In genomic region chr1:1434131-1434811, GRCh38 we compare ENCODE assay signal across 1 cellular context.
TF ChIP-seq lines count a peak whose summit lies in the region.

No MANE protein-coding gene starts in this region.

TF ChIP-seq in WTC11, 78 proteins besides CTCF, POLR2A, EP300 and RAD21 (continued from another document):
- TF ChIP-seq ZNF532 (CRISPR knock-in tag; IDR thresholded peaks at IDR 0.05; ENCODE audit: borderline replicate concordance) (no peak), USF2 (CRISPR knock-in tag; IDR thresholded peaks at IDR 0.05) (no peak), NR2C2 (CRISPR knock-in tag; IDR thresholded peaks at IDR 0.05) (no peak), ZNF121 (CRISPR knock-in tag; IDR thresholded peaks at IDR 0.05) (no peak), JAZF1 (CRISPR knock-in tag; IDR thresholded peaks at IDR 0.05) (no peak), KAT7 (CRISPR knock-in tag; IDR thresholded peaks at IDR 0.05; ENCODE audit: borderline replicate concordance) (no peak), ZBTB21 (CRISPR knock-in tag; IDR thresholded peaks at IDR 0.05; ENCODE audit: borderline replicate concordance) (no peak), ELF4 (CRISPR knock-in tag; IDR thresholded peaks at IDR 0.05; ENCODE audit: low read depth) (no peak), ATF2 (CRISPR knock-in tag; IDR thresholded peaks at IDR 0.05; ENCODE audit: borderline replicate concordance, low read depth) (no peak), JUN (CRISPR knock-in tag; IDR thresholded peaks at IDR 0.05) (no peak), SP1 (CRISPR knock-in tag; conservative IDR thresholded peaks at IDR 0.05) (peak; percentile 32; the same call in 1 of the 2 replicates), E2F4 (CRISPR knock-in tag; IDR thresholded peaks at IDR 0.05; ENCODE audit: borderline replicate concordance, low read depth) (no peak), ZNF423 (CRISPR knock-in tag; IDR thresholded peaks at IDR 0.05) (peak; percentile 80), PREB (CRISPR knock-in tag; IDR thresholded peaks at IDR 0.05; ENCODE audit: borderline replicate concordance) (no peak), ZNF219 (CRISPR knock-in tag; IDR thresholded peaks at IDR 0.05; ENCODE audit: borderline replicate concordance) (no peak), FOXP1 (CRISPR knock-in tag; IDR thresholded peaks at IDR 0.05; ENCODE audit: borderline replicate concordance) (no peak), ZNF671 (CRISPR knock-in tag; IDR thresholded peaks at IDR 0.05) (no peak), ZNF317 (CRISPR knock-in tag; IDR thresholded peaks at IDR 0.05; ENCODE audit: borderline replicate concordance, low read depth) (no peak), PRDM15 (CRISPR knock-in tag; IDR thresholded peaks at IDR 0.05) (no peak), ETV6 (CRISPR knock-in tag; IDR thresholded peaks at IDR 0.05) (no peak; the same call in 1 of the 2 replicates), ARID4B (CRISPR knock-in tag; IDR thresholded peaks at IDR 0.05; ENCODE audit: borderline replicate concordance) (no peak), CBFB (CRISPR knock-in tag; IDR thresholded peaks at IDR 0.05; ENCODE audit: low read depth) (no peak), ZBTB43 (CRISPR knock-in tag; IDR thresholded peaks at IDR 0.05) (no peak), PRRX2 (CRISPR knock-in tag; IDR thresholded peaks at IDR 0.05) (no peak), CREM (CRISPR knock-in tag; IDR thresholded peaks at IDR 0.05) (0 out of 2 replicates have a peak, but pooled peaks have one; percentile 18), EMX1 (CRISPR knock-in tag; IDR thresholded peaks at IDR 0.05) (no peak), ERG (CRISPR knock-in tag; IDR thresholded peaks at IDR 0.05) (no peak), SMAD4 (CRISPR knock-in tag; IDR thresholded peaks at IDR 0.05) (no peak), FOXK1 (CRISPR knock-in tag; IDR thresholded peaks at IDR 0.05) (no peak; the same call in 1 of the 2 replicates)
TF ChIP-seq in WTC11: peak in this region for 6.
